ENCODE assay signal across 10 cellular contexts in the genomic region with DNA sequence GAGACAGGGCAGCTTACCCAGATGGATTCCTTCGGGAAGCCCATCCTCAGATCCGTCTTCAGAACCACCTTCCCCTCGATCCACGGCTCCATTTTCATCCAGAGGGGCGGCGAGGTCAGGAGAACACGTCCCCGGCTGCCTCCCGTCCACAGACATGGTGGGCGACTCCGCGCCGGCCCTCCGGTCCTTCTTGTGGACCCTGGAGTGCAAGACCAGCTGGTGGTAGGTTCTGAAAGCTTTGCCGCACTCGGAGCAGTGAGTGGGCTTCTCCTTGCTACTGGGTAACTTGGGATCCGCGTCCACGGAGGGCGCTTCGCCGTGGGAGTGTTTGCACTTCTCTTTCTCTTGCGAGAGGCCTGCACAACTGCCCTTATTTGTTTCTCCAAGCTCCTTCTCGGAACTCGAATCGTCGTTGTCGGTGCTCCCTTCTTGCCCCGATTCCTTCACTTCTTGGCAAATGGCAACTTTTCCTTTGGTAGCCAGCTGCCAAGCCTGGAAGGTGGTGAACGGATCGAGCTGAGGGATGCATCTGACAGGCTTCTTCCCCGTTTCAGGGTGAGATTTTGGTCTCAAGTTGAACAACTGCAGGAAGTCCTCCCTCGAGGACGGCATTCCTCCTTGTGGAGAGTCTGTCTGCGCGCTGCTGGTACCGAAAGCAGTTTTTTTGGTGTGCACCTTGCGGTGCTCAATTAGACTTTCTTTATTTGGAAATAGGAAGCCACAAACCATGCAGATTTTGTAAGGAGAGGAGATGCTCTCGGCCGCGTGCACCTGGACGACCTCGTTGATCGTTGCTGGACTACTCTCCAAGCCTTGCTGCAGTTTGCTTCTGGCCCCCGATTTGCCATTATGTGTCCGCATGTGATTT. TPM values are rescaled to one million over a fixed set of nuclear protein-coding genes. Genes with fewer than 3 reads are reported as not detected.
A peak's percentile ranks its signal among the peaks of the same experiment; 100 is the strongest.
DNase-seq lines count a peak whose midpoint lies in the region; ATAC-seq, FAIRE-seq and TF ChIP-seq lines count a peak whose summit lies in the region.
"Had no signal": no experiment of that assay in that cellular context is flagged by ENCODE, and none has a peak within 500 bp of the region (broad histone marks: within the 10 kb centered on the region; RNA-seq: fewer than 3 reads in every experiment).

No MANE protein-coding gene starts in this region.

- no peaks in the 10 kb centered on the region for H3K9me3 ChIP-seq in A549
- H3K9me3 ChIP-seq: adrenal gland had no signal

- no peak overlapping the region for H3K4me3 ChIP-seq in A549
- H3K4me3 ChIP-seq: adrenal gland had no signal

- CTCF ChIA-PET in A549 (lab: Yijun Ruan, JAX): interaction anchor here (1.1 to 8.9 kb wide), 8 partner anchors 12 to 357 kb away, joined by 3 to 120 read pairs (median 6); partner anchors contain the start of gene ZNF217

- TF ChIP-seq POLR2A in A549 (IDR thresholded peaks at IDR 0.05; ENCODE audit: low read length): no peak

- no peak for TF ChIP-seq EP300 in A549 (IDR thresholded peaks at IDR 0.05)

- TF ChIP-seq CTCF in A549 (IDR thresholded peaks at IDR 0.05): no peak
- no peak for TF ChIP-seq CTCF in GM10266 (IDR thresholded peaks at IDR 0.05; ENCODE audit: control insufficient read depth, insufficient read depth, low read depth, missing control alignments)

- TF ChIP-seq RAD21 in A549 (conservative IDR thresholded peaks at IDR 0.05 in 1 of 2, IDR thresholded peaks at IDR 0.05 in 1 of 2): no peak

- H3K4me1 Mint-ChIP-seq in memory B cell: peaks cover 45% of the 10 kb centered on the region

- no peak for FAIRE-seq in A549 (lab: Jason Lieb, UNC)

- peak overlapping the region; percentile 75 to 87 for H3K27ac ChIP-seq in A549

- DNase-seq in A549 (ENCODE audit: low read depth in 1 of 2, low spot score in 1 of 2) (no peak), memory B cell (ENCODE audit: low spot score in 2 of 2) (no peak), NCI-H146 treated with DMSO at 0.1 percent for 48 hours (lab: John Stamatoyannopoulos, UW; ENCODE audit: unreplicated experiment) (no peak), GM10266 (ENCODE audit: extremely low spot score) (no peak)
- DNase-seq in activated effector memory CD4-positive, alpha-beta T cell treated with Interleukin-2 at 50 U/mL for 16 hours: peak; percentile 26
- DNase-seq: NCI-H526 had no signal

- no peaks in the 10 kb centered on the region for H3K27me3 Mint-ChIP-seq in memory B cell

- POLR2A ChIA-PET in A549 (lab: Yijun Ruan, JAX): interaction anchor here (0.8 to 2.0 kb wide), 5 partner anchors 12 to 358 kb away, joined by 3 to 18 read pairs (median 4); partner anchors contain the start of gene ZNF217

- peak overlapping the region; percentile 99; the same call in 2 of the 3 replicates for H3K4me2 ChIP-seq in A549

- peaks cover 21% of the 10 kb centered on the region for H3K36me3 Mint-ChIP-seq in memory B cell

- ATAC-seq in A549 (no peak), HG02798 (IDR thresholded peaks at IDR 0.05; ENCODE audit: poor library complexity, unreplicated experiment) (peak; percentile 29), memory B cell (ENCODE audit: low read depth) (no peak), HG02588 (IDR thresholded peaks at IDR 0.05; ENCODE audit: unreplicated experiment) (no peak), GM19463 (IDR thresholded peaks at IDR 0.05; ENCODE audit: unreplicated experiment) (no peak)

- 94% methylated on average over 46 of the region's 46 CpGs for WGBS in A549 (ENCODE audit: missing lambda C conversion rate)

- H3K27ac Mint-ChIP-seq in memory B cell: peak overlapping the region; percentile 95

- peak overlapping the region; percentile 87 for H3K4me3 Mint-ChIP-seq in memory B cell

- H3K4me1 ChIP-seq in A549: peaks cover 91% of the 10 kb centered on the region

- no peaks in the 10 kb centered on the region for H3K9me3 Mint-ChIP-seq in memory B cell

TF ChIP-seq in A549, 52 proteins besides CTCF, POLR2A, EP300 and RAD21:
- TF ChIP-seq KDM5A (IDR thresholded peaks at IDR 0.05) (no peak), E2F6 (IDR thresholded peaks at IDR 0.05; ENCODE audit: borderline replicate concordance, low read depth) (no peak), TFCP2L1 (CRISPR knock-in tag; IDR thresholded peaks at IDR 0.05) (no peak), KDM1A (IDR thresholded peaks at IDR 0.05; ENCODE audit: low read depth) (no peak), ESRRA (IDR thresholded peaks at IDR 0.05; ENCODE audit: borderline replicate concordance, low read length) (no peak), MYC (IDR thresholded peaks at IDR 0.05; ENCODE audit: borderline replicate concordance, low read length) (no peak), RFX5 (IDR thresholded peaks at IDR 0.05) (no peak), FOSB (CRISPR knock-in tag; IDR thresholded peaks at IDR 0.05) (no peak), CHD4 (IDR thresholded peaks at IDR 0.05; ENCODE audit: borderline replicate concordance) (no peak), HMGXB4 (CRISPR knock-in tag; IDR thresholded peaks at IDR 0.05; ENCODE audit: borderline replicate concordance) (no peak), HOXA7 (CRISPR knock-in tag; IDR thresholded peaks at IDR 0.05) (no peak)

RNA-seq across cellular contexts. Expression of gene ZNF217, which starts 12.0 kb away (rescaled TPM):
- polyA plus RNA-seq in A549 (2011; rRNA removed) (22.2 and 29.5 TPM in 2 replicates), A549 (2017; fragmentation: RNase III; extraction: RNeasy Plus Mini Kit Qiagen cat#74134 plus additional on column Dnase treatment) (28.1 to 30.5 TPM (median 29.9 TPM) in 3 replicates)
- polyA plus RNA-seq in A549 (2012; cell fraction: cytosol; rRNA removed): 6.8 and 8.8 TPM in 2 replicates
- polyA plus RNA-seq in A549 (2012; cell fraction: nucleus; rRNA removed): 8.9 and 11.6 TPM in 2 replicates
- polyA minus RNA-seq in A549 (2011; rRNA and poly(A)+ RNA removed): 48.5 and 50.5 TPM in 2 replicates
